In the genomic region with DNA sequence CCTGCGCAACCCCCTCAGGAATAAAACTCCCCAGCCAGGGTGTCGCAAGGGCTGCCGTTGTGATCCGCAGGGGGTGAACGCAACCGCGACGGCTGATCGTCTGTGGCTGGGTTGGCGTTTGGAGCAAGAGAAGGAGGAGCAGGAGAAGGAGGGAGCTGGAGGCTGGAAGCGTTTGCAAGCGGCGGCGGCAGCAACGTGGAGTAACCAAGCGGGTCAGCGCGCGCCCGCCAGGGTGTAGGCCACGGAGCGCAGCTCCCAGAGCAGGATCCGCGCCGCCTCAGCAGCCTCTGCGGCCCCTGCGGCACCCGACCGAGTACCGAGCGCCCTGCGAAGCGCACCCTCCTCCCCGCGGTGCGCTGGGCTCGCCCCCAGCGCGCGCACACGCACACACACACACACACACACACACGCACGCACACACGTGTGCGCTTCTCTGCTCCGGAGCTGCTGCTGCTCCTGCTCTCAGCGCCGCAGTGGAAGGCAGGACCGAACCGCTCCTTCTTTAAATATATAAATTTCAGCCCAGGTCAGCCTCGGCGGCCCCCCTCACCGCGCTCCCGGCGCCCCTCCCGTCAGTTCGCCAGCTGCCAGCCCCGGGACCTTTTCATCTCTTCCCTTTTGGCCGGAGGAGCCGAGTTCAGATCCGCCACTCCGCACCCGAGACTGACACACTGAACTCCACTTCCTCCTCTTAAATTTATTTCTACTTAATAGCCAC, we compare ENCODE assay signal across 1 cellular context.
TF ChIP-seq lines count a peak whose summit lies in the region.

No MANE protein-coding gene starts in this region.

TF ChIP-seq in HepG2, 621 proteins besides CTCF, POLR2A, EP300 and RAD21 (continued from another document and continues in another):
- TF ChIP-seq, protein P1, sequence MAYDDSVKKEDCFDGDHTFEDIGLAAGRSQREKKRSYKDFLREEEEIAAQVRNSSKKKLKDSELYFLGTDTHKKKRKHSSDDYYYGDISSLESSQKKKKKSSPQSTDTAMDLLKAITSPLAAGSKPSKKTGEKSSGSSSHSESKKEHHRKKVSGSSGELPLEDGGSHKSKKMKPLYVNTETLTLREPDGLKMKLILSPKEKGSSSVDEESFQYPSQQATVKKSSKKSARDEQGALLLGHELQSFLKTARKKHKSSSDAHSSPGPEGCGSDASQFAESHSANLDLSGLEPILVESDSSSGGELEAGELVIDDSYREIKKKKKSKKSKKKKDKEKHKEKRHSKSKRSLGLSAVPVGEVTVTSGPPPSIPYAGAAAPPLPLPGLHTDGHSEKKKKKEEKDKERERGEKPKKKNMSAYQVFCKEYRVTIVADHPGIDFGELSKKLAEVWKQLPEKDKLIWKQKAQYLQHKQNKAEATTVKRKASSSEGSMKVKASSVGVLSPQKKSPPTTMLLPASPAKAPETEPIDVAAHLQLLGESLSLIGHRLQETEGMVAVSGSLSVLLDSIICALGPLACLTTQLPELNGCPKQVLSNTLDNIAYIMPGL (CRISPR knock-in tag; IDR thresholded peaks at IDR 0.05; ENCODE audit: borderline replicate concordance in 1 of 2, low read depth in 1 of 2), result no peak
- TF ChIP-seq CAMTA2 (CRISPR knock-in tag; IDR thresholded peaks at IDR 0.05; ENCODE audit: borderline replicate concordance) (peak; percentile 67; the same call in 1 of the 2 replicates), BHLHE40 (IDR thresholded peaks at IDR 0.05; ENCODE audit: low read length) (peak; percentile 37; the same call in 1 of the 2 replicates), ZNF552 (CRISPR knock-in tag; IDR thresholded peaks at IDR 0.05; ENCODE audit: borderline replicate concordance) (no peak), MAZ (IDR thresholded peaks at IDR 0.05; ENCODE audit: borderline replicate concordance, low read depth, low read length) (0 out of 2 replicates have a peak, but pooled peaks have one; percentile 28), MAZ (CRISPR knock-in tag; IDR thresholded peaks at IDR 0.05; ENCODE audit: low read depth) (no peak), ZFX (CRISPR knock-in tag; IDR thresholded peaks at IDR 0.05; ENCODE audit: low read depth) (peak; percentile 25; the same call in 1 of the 2 replicates), NFE2L1 (CRISPR knock-in tag; IDR thresholded peaks at IDR 0.05; ENCODE audit: borderline replicate concordance) (no peak), ZBTB1 (CRISPR knock-in tag; IDR thresholded peaks at IDR 0.05; ENCODE audit: borderline replicate concordance) (no peak), MYC (CRISPR knock-in tag; IDR thresholded peaks at IDR 0.05; ENCODE audit: borderline replicate concordance) (peak; percentile 52), ZNF607 (CRISPR knock-in tag; IDR thresholded peaks at IDR 0.05; ENCODE audit: borderline replicate concordance) (no peak), SRSF9 (IDR thresholded peaks at IDR 0.05; ENCODE audit: borderline replicate concordance, insufficient read depth, low read depth, low read length, poor library complexity, severe bottlenecking) (no peak), ZBTB7B (CRISPR knock-in tag; IDR thresholded peaks at IDR 0.05) (no peak), ZFY (CRISPR knock-in tag; IDR thresholded peaks at IDR 0.05) (peak; percentile 32; the same call in 1 of the 2 replicates), CCAR2 (optimal IDR thresholded peaks at IDR 0.05; ENCODE audit: low read depth, low read length) (no peak), NR2F1 (CRISPR knock-in tag; IDR thresholded peaks at IDR 0.05) (no peak), ZNF776 (CRISPR knock-in tag; IDR thresholded peaks at IDR 0.05) (no peak), SOX6 (IDR thresholded peaks at IDR 0.05) (no peak), SOX6 (CRISPR knock-in tag; IDR thresholded peaks at IDR 0.05) (0 out of 2 replicates have a peak, but pooled peaks have one; percentile 10), AGO2 (optimal IDR thresholded peaks at IDR 0.05; ENCODE audit: low read depth, low read length) (peak; percentile 39), ZNF225 (CRISPR knock-in tag; IDR thresholded peaks at IDR 0.05) (no peak), GABPB1 (CRISPR knock-in tag; IDR thresholded peaks at IDR 0.05) (peak; percentile 24; the same call in 1 of the 2 replicates), GABPA (IDR thresholded peaks at IDR 0.05; ENCODE audit: low read depth, low read length) (no peak), GABPA (CRISPR knock-in tag; IDR thresholded peaks at IDR 0.05; ENCODE audit: low read depth) (no peak), ZNF777 (CRISPR knock-in tag; IDR thresholded peaks at IDR 0.05) (0 out of 2 replicates have a peak, but pooled peaks have one; percentile 63), ARNT2 (CRISPR knock-in tag; IDR thresholded peaks at IDR 0.05; ENCODE audit: low read depth) (0 out of 2 replicates have a peak, but pooled peaks have one; percentile 37), MTF2 (CRISPR knock-in tag; IDR thresholded peaks at IDR 0.05; ENCODE audit: borderline replicate concordance) (peak; percentile 55; the same call in 1 of the 2 replicates)
- TF ChIP-seq, protein P2, sequence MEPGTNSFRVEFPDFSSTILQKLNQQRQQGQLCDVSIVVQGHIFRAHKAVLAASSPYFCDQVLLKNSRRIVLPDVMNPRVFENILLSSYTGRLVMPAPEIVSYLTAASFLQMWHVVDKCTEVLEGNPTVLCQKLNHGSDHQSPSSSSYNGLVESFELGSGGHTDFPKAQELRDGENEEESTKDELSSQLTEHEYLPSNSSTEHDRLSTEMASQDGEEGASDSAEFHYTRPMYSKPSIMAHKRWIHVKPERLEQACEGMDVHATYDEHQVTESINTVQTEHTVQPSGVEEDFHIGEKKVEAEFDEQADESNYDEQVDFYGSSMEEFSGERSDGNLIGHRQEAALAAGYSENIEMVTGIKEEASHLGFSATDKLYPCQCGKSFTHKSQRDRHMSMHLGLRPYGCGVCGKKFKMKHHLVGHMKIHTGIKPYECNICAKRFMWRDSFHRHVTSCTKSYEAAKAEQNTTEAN (CRISPR knock-in tag; conservative IDR thresholded peaks at IDR 0.05), result 0 out of 2 replicates have a peak, but pooled peaks have one; percentile 22
- TF ChIP-seq, protein P3, sequence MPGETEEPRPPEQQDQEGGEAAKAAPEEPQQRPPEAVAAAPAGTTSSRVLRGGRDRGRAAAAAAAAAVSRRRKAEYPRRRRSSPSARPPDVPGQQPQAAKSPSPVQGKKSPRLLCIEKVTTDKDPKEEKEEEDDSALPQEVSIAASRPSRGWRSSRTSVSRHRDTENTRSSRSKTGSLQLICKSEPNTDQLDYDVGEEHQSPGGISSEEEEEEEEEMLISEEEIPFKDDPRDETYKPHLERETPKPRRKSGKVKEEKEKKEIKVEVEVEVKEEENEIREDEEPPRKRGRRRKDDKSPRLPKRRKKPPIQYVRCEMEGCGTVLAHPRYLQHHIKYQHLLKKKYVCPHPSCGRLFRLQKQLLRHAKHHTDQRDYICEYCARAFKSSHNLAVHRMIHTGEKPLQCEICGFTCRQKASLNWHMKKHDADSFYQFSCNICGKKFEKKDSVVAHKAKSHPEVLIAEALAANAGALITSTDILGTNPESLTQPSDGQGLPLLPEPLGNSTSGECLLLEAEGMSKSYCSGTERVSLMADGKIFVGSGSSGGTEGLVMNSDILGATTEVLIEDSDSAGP (CRISPR knock-in tag; IDR thresholded peaks at IDR 0.05; ENCODE audit: borderline replicate concordance), result peak; percentile 47; the same call in 1 of the 2 replicates
- TF ChIP-seq, protein P4, sequence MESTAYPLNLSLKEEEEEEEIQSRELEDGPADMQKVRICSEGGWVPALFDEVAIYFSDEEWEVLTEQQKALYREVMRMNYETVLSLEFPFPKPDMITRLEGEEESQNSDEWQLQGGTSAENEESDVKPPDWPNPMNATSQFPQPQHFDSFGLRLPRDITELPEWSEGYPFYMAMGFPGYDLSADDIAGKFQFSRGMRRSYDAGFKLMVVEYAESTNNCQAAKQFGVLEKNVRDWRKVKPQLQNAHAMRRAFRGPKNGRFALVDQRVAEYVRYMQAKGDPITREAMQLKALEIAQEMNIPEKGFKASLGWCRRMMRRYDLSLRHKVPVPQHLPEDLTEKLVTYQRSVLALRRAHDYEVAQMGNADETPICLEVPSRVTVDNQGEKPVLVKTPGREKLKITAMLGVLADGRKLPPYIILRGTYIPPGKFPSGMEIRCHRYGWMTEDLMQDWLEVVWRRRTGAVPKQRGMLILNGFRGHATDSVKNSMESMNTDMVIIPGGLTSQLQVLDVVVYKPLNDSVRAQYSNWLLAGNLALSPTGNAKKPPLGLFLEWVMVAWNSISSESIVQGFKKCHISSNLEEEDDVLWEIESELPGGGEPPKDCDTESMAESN (CRISPR knock-in tag; conservative IDR thresholded peaks at IDR 0.05), result 0 out of 2 replicates have a peak, but pooled peaks have one; percentile 38
- TF ChIP-seq, protein P5, sequence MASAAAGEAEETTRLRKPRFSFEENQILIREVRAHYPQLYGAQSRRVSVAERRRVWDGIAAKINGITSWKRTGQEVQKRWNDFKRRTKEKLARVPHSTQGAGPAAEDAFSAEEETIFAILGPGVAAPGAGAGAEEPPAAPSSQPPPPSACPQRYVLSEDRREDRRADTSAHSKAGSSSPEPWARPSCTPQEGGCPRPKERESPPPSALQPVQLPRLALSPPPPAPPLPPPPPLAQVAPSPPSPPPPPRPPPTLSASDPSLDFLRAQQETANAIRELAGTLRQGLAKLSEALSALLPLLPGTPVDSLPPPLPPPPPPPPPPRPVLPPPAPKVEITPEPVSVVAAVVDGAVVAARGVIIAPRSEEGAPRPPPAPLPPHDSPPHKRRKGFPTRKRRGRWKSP (CRISPR knock-in tag; IDR thresholded peaks at IDR 0.05), result peak; percentile 62; the same call in 1 of the 2 replicates
- TF ChIP-seq, protein P6, sequence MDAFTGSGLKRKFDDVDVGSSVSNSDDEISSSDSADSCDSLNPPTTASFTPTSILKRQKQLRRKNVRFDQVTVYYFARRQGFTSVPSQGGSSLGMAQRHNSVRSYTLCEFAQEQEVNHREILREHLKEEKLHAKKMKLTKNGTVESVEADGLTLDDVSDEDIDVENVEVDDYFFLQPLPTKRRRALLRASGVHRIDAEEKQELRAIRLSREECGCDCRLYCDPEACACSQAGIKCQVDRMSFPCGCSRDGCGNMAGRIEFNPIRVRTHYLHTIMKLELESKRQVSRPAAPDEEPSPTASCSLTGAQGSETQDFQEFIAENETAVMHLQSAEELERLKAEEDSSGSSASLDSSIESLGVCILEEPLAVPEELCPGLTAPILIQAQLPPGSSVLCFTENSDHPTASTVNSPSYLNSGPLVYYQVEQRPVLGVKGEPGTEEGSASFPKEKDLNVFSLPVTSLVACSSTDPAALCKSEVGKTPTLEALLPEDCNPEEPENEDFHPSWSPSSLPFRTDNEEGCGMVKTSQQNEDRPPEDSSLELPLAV (CRISPR knock-in tag; conservative IDR thresholded peaks at IDR 0.05; ENCODE audit: low read depth), result no peak
- TF ChIP-seq, protein P7, sequence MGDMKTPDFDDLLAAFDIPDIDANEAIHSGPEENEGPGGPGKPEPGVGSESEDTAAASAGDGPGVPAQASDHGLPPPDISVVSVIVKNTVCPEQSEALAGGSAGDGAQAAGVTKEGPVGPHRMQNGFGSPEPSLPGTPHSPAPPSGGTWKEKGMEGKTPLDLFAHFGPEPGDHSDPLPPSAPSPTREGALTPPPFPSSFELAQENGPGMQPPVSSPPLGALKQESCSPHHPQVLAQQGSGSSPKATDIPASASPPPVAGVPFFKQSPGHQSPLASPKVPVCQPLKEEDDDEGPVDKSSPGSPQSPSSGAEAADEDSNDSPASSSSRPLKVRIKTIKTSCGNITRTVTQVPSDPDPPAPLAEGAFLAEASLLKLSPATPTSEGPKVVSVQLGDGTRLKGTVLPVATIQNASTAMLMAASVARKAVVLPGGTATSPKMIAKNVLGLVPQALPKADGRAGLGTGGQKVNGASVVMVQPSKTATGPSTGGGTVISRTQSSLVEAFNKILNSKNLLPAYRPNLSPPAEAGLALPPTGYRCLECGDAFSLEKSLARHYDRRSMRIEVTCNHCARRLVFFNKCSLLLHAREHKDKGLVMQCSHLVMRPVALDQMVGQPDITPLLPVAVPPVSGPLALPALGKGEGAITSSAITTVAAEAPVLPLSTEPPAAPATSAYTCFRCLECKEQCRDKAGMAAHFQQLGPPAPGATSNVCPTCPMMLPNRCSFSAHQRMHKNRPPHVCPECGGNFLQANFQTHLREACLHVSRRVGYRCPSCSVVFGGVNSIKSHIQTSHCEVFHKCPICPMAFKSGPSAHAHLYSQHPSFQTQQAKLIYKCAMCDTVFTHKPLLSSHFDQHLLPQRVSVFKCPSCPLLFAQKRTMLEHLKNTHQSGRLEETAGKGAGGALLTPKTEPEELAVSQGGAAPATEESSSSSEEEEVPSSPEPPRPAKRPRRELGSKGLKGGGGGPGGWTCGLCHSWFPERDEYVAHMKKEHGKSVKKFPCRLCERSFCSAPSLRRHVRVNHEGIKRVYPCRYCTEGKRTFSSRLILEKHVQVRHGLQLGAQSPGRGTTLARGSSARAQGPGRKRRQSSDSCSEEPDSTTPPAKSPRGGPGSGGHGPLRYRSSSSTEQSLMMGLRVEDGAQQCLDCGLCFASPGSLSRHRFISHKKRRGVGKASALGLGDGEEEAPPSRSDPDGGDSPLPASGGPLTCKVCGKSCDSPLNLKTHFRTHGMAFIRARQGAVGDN (CRISPR knock-in tag; IDR thresholded peaks at IDR 0.05), result peak; percentile 51
- TF ChIP-seq, protein P8, sequence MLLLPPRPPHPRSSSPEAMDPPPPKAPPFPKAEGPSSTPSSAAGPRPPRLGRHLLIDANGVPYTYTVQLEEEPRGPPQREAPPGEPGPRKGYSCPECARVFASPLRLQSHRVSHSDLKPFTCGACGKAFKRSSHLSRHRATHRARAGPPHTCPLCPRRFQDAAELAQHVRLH (CRISPR knock-in tag; IDR thresholded peaks at IDR 0.05; ENCODE audit: borderline replicate concordance, low read depth), result peak; percentile 40; the same call in 1 of the 2 replicates
- TF ChIP-seq, protein P9, sequence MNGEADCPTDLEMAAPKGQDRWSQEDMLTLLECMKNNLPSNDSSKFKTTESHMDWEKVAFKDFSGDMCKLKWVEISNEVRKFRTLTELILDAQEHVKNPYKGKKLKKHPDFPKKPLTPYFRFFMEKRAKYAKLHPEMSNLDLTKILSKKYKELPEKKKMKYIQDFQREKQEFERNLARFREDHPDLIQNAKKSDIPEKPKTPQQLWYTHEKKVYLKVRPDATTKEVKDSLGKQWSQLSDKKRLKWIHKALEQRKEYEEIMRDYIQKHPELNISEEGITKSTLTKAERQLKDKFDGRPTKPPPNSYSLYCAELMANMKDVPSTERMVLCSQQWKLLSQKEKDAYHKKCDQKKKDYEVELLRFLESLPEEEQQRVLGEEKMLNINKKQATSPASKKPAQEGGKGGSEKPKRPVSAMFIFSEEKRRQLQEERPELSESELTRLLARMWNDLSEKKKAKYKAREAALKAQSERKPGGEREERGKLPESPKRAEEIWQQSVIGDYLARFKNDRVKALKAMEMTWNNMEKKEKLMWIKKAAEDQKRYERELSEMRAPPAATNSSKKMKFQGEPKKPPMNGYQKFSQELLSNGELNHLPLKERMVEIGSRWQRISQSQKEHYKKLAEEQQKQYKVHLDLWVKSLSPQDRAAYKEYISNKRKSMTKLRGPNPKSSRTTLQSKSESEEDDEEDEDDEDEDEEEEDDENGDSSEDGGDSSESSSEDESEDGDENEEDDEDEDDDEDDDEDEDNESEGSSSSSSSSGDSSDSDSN (CRISPR knock-in tag; IDR thresholded peaks at IDR 0.05), result peak; percentile 69; the same call in 1 of the 2 replicates
